In the genomic region with DNA sequence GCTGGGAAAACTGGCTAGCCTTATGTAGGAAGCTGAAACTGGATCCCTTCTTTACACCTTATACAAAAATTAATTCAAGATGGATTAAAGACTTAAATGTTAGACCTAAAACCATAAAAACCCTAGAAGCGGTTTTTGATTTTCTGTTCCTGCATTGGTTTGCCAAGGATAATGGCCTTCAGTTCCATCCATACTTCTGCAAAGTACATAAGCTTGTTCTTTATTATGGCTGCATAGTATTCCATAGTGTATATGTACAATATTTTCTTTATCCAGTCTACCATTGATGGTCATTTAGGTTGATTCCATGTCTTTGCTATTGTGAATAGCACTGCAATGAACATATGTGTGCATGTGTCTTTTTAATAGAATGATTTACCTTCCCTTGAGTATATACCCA, we compare ENCODE assay signal across 18 cellular contexts. TPM values are rescaled to one million over a fixed set of nuclear protein-coding genes. Genes with fewer than 3 reads are reported as not detected.
"Had no signal": no experiment of that assay in that cellular context is flagged by ENCODE, and none has a peak within 500 bp of the region (broad histone marks: within the 10 kb centered on the region; RNA-seq: fewer than 3 reads in every experiment).

No MANE protein-coding gene starts in this region.

RNA-seq across cellular contexts. Expression of gene PF4, which starts 22.8 kb away (rescaled TPM):
- total RNA-seq: activated naive CD4-positive, alpha-beta T cell treated with anti-CD3 and anti-CD28 coated beads for 36 hours; activated naive CD4-positive, alpha-beta T cell treated with anti-CD3 and anti-CD28 coated beads, Interleukin-2, amount 50 U/mL, for 72 hours; activated naive CD8-positive, alpha-beta T cell treated with anti-CD3 and anti-CD28 coated beads for 36 hours; activated naive CD8-positive, alpha-beta T cell treated with anti-CD3 and anti-CD28 coated beads, Interleukin-2, amount 10 ng/mL, durations not matched to agents 7 days and 5 days; activated T-cell treated with anti-CD3 and anti-CD28 coated beads, Interleukin-2, amount 50 U/mL, for 4 hours; activated T-cell treated with anti-CD3 and anti-CD28 coated beads, Interleukin-2, amount 50 U/mL, for 72 hours; activated T-helper 1 cell treated with anti-CD3 and anti-CD28 coated beads, Interleukin-12 subunit alpha, Interleukin-12 subunit beta, Interleukin-2, Interleukin-4 antibody, amounts not matched to agents 30 ng/mL and 10 ng/mL and 1 ng/mL, durations not matched to agents 14 hours and 24 hours and 36 hours; activated T-helper 17 cell treated with anti-CD3 and anti-CD28 coated beads, Interleukin-2, amount 50 U/mL, for 72 hours; activated T-helper 2 cell treated with anti-CD3 and anti-CD28 coated beads, Interferon-gamma antibody, Interleukin-2, Interleukin-4, amounts not matched to agents 10 μg/mL and 5 μg/mL and 100 μg/mL, durations not matched to agents 14 hours and 24 hours and 36 hours; astrocyte; body of pancreas; breast epithelium; bronchial epithelial cell; cardiac muscle cell had no signal
- polyA plus RNA-seq: aorta, cardiac muscle cell had no signal

RNA-seq across cellular contexts. Expression of gene PPBP, which starts 28.9 kb away (rescaled TPM):
- total RNA-seq: activated naive CD4-positive, alpha-beta T cell treated with anti-CD3 and anti-CD28 coated beads for 36 hours; activated naive CD4-positive, alpha-beta T cell treated with anti-CD3 and anti-CD28 coated beads, Interleukin-2, amount 50 U/mL, for 72 hours; activated naive CD8-positive, alpha-beta T cell treated with anti-CD3 and anti-CD28 coated beads for 36 hours; activated naive CD8-positive, alpha-beta T cell treated with anti-CD3 and anti-CD28 coated beads, Interleukin-2, amount 10 ng/mL, durations not matched to agents 7 days and 5 days; activated T-cell treated with anti-CD3 and anti-CD28 coated beads, Interleukin-2, amount 50 U/mL, for 4 hours; activated T-cell treated with anti-CD3 and anti-CD28 coated beads, Interleukin-2, amount 50 U/mL, for 72 hours; activated T-helper 1 cell treated with anti-CD3 and anti-CD28 coated beads, Interleukin-12 subunit alpha, Interleukin-12 subunit beta, Interleukin-2, Interleukin-4 antibody, amounts not matched to agents 30 ng/mL and 10 ng/mL and 1 ng/mL, durations not matched to agents 14 hours and 24 hours and 36 hours; activated T-helper 17 cell treated with anti-CD3 and anti-CD28 coated beads, Interleukin-2, amount 50 U/mL, for 72 hours; activated T-helper 2 cell treated with anti-CD3 and anti-CD28 coated beads, Interferon-gamma antibody, Interleukin-2, Interleukin-4, amounts not matched to agents 10 μg/mL and 5 μg/mL and 100 μg/mL, durations not matched to agents 14 hours and 24 hours and 36 hours; ascending aorta; astrocyte; body of pancreas; cardiac muscle cell; chondrocyte had no signal
- polyA plus RNA-seq: aorta, cardiac muscle cell had no signal

RNA-seq across cellular contexts. Expression of gene CXCL5, which starts 39.4 kb away (rescaled TPM):
- total RNA-seq: activated naive CD4-positive, alpha-beta T cell treated with anti-CD3 and anti-CD28 coated beads for 36 hours; activated naive CD4-positive, alpha-beta T cell treated with anti-CD3 and anti-CD28 coated beads, Interleukin-2, amount 50 U/mL, for 72 hours; activated naive CD8-positive, alpha-beta T cell treated with anti-CD3 and anti-CD28 coated beads for 36 hours; activated naive CD8-positive, alpha-beta T cell treated with anti-CD3 and anti-CD28 coated beads, Interleukin-2, amount 10 ng/mL, durations not matched to agents 7 days and 5 days; activated T-cell treated with anti-CD3 and anti-CD28 coated beads, Interleukin-2, amount 50 U/mL, for 4 hours; activated T-cell treated with anti-CD3 and anti-CD28 coated beads, Interleukin-2, amount 50 U/mL, for 72 hours; activated T-helper 1 cell treated with anti-CD3 and anti-CD28 coated beads, Interleukin-12 subunit alpha, Interleukin-12 subunit beta, Interleukin-2, Interleukin-4 antibody, amounts not matched to agents 30 ng/mL and 10 ng/mL and 1 ng/mL, durations not matched to agents 14 hours and 24 hours and 36 hours; activated T-helper 17 cell treated with anti-CD3 and anti-CD28 coated beads, Interleukin-2, amount 50 U/mL, for 72 hours; activated T-helper 2 cell treated with anti-CD3 and anti-CD28 coated beads, Interferon-gamma antibody, Interleukin-2, Interleukin-4, amounts not matched to agents 10 μg/mL and 5 μg/mL and 100 μg/mL, durations not matched to agents 14 hours and 24 hours and 36 hours; ascending aorta; body of pancreas; cardiac muscle cell; cerebellum; chondrocyte had no signal
- polyA plus RNA-seq: cardiac muscle cell had no signal
